In the genomic region with DNA sequence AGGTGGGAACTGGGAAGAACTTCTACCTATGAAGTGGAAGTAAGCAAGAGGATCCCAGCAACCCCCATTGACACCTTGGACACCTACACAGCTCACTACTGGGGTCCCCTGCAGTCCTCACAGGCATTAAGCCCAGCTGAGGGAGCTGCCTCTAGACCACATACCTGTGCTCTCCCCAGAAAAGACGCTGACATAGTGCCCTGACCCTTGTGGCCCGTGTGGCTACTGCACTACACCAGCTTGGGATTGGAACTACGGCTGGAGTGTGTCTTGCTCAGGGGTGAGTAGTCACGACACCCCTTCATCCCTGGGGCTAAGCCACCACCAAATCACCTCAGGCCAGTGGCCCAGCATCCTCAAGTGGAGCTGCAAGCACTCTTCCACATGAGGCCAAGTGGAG, we compare ENCODE assay signal across 23 cellular contexts.
"Had no signal": no experiment of that assay in that cellular context is flagged by ENCODE, and none has a peak within 500 bp of the region (broad histone marks: within the 10 kb centered on the region; RNA-seq: fewer than 3 reads in every experiment).

No MANE protein-coding gene starts in this region.

- H3K27ac Mint-ChIP-seq: dendritic cell treated with granulocyte-macrophage colony-stimulating factor and Interleukin-4, amounts not matched to agents 40 ng/mL and 50 ng/mL, for 4 days; effector memory CD8-positive, alpha-beta T cell; mesothelial cell of epicardium; naive B cell had no signal

- FAIRE-seq: endothelial cell of umbilical vein, frontal cortex, islet of Langerhans, keratinocyte had no signal

- H3K4me3 ChIP-seq: colonic mucosa, esophagus muscularis mucosa, gastroesophageal sphincter, heart left ventricle, hepatocyte, left lung, lower lobe of right lung, mucosa of descending colon had no signal

- H3K4me1 Mint-ChIP-seq: mesothelial cell of epicardium, naive B cell had no signal

- H3K4me2 ChIP-seq: hepatocyte had no signal

- ATAC-seq: effector memory CD8-positive, alpha-beta T cell; foreskin keratinocyte; gastroesophageal sphincter; heart left ventricle; left cardiac atrium; left lung; left ventricle myocardium superior; lower lobe of right lung; mucosa of descending colon had no signal

- H2AFZ ChIP-seq: hepatocyte had no signal

- H3K4me3 Mint-ChIP-seq: dendritic cell treated with granulocyte-macrophage colony-stimulating factor and Interleukin-4, amounts not matched to agents 40 ng/mL and 50 ng/mL, for 4 days; effector memory CD8-positive, alpha-beta T cell; mesothelial cell of epicardium had no signal

- H3K27ac ChIP-seq: colonic mucosa, esophagus muscularis mucosa, foreskin keratinocyte, gastroesophageal sphincter, heart left ventricle, hepatocyte, left lung, lower lobe of right lung had no signal

- H3K27me3 ChIP-seq: colonic mucosa, left lung had no signal

- H3K36me3 ChIP-seq: colonic mucosa, esophagus muscularis mucosa, gastroesophageal sphincter, heart left ventricle, left lung, lower lobe of right lung had no signal

- H3K79me2 ChIP-seq: hepatocyte had no signal

- DNase-seq: colonic mucosa; cortex of kidney; effector CD8-positive, alpha-beta T cell; effector memory CD8-positive, alpha-beta T cell; foreskin keratinocyte; heart left ventricle; hypothalamus; left cardiac atrium; left lung; left ventricle myocardium superior; lower lobe of right lung; mesenchymal stem cell; mucosa of descending colon; naive B cell had no signal

- H3K9me3 ChIP-seq: colonic mucosa had no signal

- H3K4me1 ChIP-seq: colonic mucosa, esophagus muscularis mucosa, foreskin keratinocyte, gastroesophageal sphincter, heart left ventricle, left lung, lower lobe of right lung had no signal
